In genomic region chr3:154022603-154023002, GRCh38 we compare ENCODE assay signal across 1 cellular context.
TF ChIP-seq lines count a peak whose summit lies in the region.

No MANE protein-coding gene starts in this region.

TF ChIP-seq in HepG2, 621 proteins besides CTCF, POLR2A, EP300 and RAD21 (continued from another document):
- TF ChIP-seq ZNF281 (CRISPR knock-in tag; IDR thresholded peaks at IDR 0.05; ENCODE audit: borderline replicate concordance) (no peak), MLXIP (CRISPR knock-in tag; IDR thresholded peaks at IDR 0.05; ENCODE audit: borderline replicate concordance) (no peak), FOXA1 (IDR thresholded peaks at IDR 0.05) (no peak), FOXA1 (CRISPR knock-in tag; IDR thresholded peaks at IDR 0.05) (peak; percentile 71), TFDP2 (CRISPR knock-in tag; IDR thresholded peaks at IDR 0.05) (no peak), ATF4 (CRISPR knock-in tag; IDR thresholded peaks at IDR 0.05) (no peak), FOXA3 (CRISPR knock-in tag; IDR thresholded peaks at IDR 0.05) (peak; percentile 61), PITX1 (CRISPR knock-in tag; IDR thresholded peaks at IDR 0.05) (no peak), ZNF607 (CRISPR knock-in tag; IDR thresholded peaks at IDR 0.05; ENCODE audit: borderline replicate concordance) (no peak), TBX3 (IDR thresholded peaks at IDR 0.05; ENCODE audit: borderline replicate concordance) (no peak), NFIC (IDR thresholded peaks at IDR 0.05; ENCODE audit: low read length) (0 out of 2 replicates have a peak, but pooled peaks have one; percentile 2), ZNF329 (CRISPR knock-in tag; IDR thresholded peaks at IDR 0.05; ENCODE audit: low read depth) (no peak), SOX5 (CRISPR knock-in tag; IDR thresholded peaks at IDR 0.05; ENCODE audit: borderline replicate concordance) (peak; percentile 79), SOX6 (IDR thresholded peaks at IDR 0.05) (no peak), SOX6 (CRISPR knock-in tag; IDR thresholded peaks at IDR 0.05) (peak; percentile 45), SSRP1 (CRISPR knock-in tag; IDR thresholded peaks at IDR 0.05) (no peak), SMC3 (IDR thresholded peaks at IDR 0.05; ENCODE audit: low read length) (0 out of 2 replicates have a peak, but pooled peaks have one; percentile 2), TAF15 (IDR thresholded peaks at IDR 0.05; ENCODE audit: low read depth, low read length, poor library complexity, severe bottlenecking) (no peak), CHD4 (IDR thresholded peaks at IDR 0.05; ENCODE audit: borderline replicate concordance, low read length) (0 out of 2 replicates have a peak, but pooled peaks have one; percentile 3), ATF1 (CRISPR knock-in tag; IDR thresholded peaks at IDR 0.05) (no peak), ZNF772 (CRISPR knock-in tag; IDR thresholded peaks at IDR 0.05) (no peak), NFATC3 (CRISPR knock-in tag; IDR thresholded peaks at IDR 0.05) (no peak), ARID5B (CRISPR knock-in tag; IDR thresholded peaks at IDR 0.05) (peak; percentile 44; the same call in 1 of the 2 replicates), ZNF713 (CRISPR knock-in tag; IDR thresholded peaks at IDR 0.05) (no peak), ZNF672 (CRISPR knock-in tag; IDR thresholded peaks at IDR 0.05) (no peak)
